4 cellular contexts compared by ENCODE assay signal in genomic region chr1:144544420-144544819, GRCh38. TPM values are rescaled to one million over a fixed set of nuclear protein-coding genes. Genes with fewer than 3 reads are reported as not detected.
"Had no signal": no experiment of that assay in that cellular context is flagged by ENCODE, and none has a peak within 500 bp of the region (broad histone marks: within the 10 kb centered on the region; RNA-seq: fewer than 3 reads in every experiment).

No MANE protein-coding gene starts in this region.

RNA-seq across cellular contexts. Expression of gene PPIAL4F, which starts 48.3 kb away (rescaled TPM):
- total RNA-seq: LHCN-M2, M059J, MCF 10A, NCI-H460 had no signal
